8 cellular contexts compared by ENCODE assay signal in genomic region chr19:20077791-20078463, GRCh38. TPM values are rescaled to one million over a fixed set of nuclear protein-coding genes. Genes with fewer than 3 reads are reported as not detected.
DNase-seq lines count a peak whose midpoint lies in the region; ATAC-seq and TF ChIP-seq lines count a peak whose summit lies in the region.

Gene ZNF90, plus strand, starts transcription at chr19:20078000. Its CDS starts 133 bp downstream, at chr19:20078133.

- WGBS in right cardiac atrium = 1% methylated on average over 28 of the region's 28 CpGs
- WGBS in prostate gland = under 1% methylated on average over 24 of the region's 28 CpGs

- H3K27me3 ChIP-seq in right cardiac atrium (ENCODE audit: control insufficient read depth, insufficient read depth) (no peaks in the 10 kb centered on the region), prostate gland (replicated peaks; ENCODE audit: insufficient read depth) (no peaks in the 10 kb centered on the region), upper lobe of right lung (no peaks in the 10 kb centered on the region)

- no peaks in the 10 kb centered on the region for H3K9me3 ChIP-seq in right cardiac atrium (ENCODE audit: control insufficient read depth, low read length)
- no peaks in the 10 kb centered on the region for H3K9me3 ChIP-seq in prostate gland
- H3K9me3 ChIP-seq in upper lobe of right lung = no peaks in the 10 kb centered on the region

- TF ChIP-seq CTCF in prostate gland (IDR thresholded peaks at IDR 0.05) = no peak
- no peak for TF ChIP-seq CTCF in upper lobe of right lung (IDR thresholded peaks at IDR 0.05)

- ATAC-seq in HG03196 (IDR thresholded peaks at IDR 0.05; ENCODE audit: unreplicated experiment) = peak; percentile 90
- peak; percentile 98 to 99 for ATAC-seq in right cardiac atrium
- ATAC-seq in upper lobe of right lung = peak; percentile 94

- DNase-seq in activated gamma-delta T cell treated with Interleukin-2 at 50 U/mL for 16 hours (peak; percentile 82), activated gamma-delta T cell (lab: John Stamatoyannopoulos, UW) (no peak), T follicular helper cell (ENCODE audit: low read depth) (peak; percentile 87), amygdala (lab: John Stamatoyannopoulos, UW) (peak; percentile 22 to 97 (median 84)), right cardiac atrium (peak; percentile 95 to 98 (median 96)), prostate gland (ENCODE audit: low spot score) (peak; percentile 94), upper lobe of right lung (peak; percentile 89)

- H3K4me3 ChIP-seq in right cardiac atrium (ENCODE audit: low read length) (peak within 1 kb of the TSS; percentile 84), prostate gland (peak within 1 kb of the TSS; percentile 27 to 42), upper lobe of right lung (peak within 1 kb of the TSS; percentile 56)

- H3K36me3 ChIP-seq in prostate gland (no peaks in the 10 kb centered on the region), upper lobe of right lung (no peaks in the 10 kb centered on the region)

- intact Hi-C loops in right cardiac atrium (cut with DNase I) (no loop called here), prostate gland (cut with DNase I) (no loop called here), upper lobe of right lung (cut with DNase I) (no loop called here)

- no peaks in the 10 kb centered on the region for H3K4me1 ChIP-seq in right cardiac atrium (ENCODE audit: control insufficient read depth, insufficient read depth, low read length)
- H3K4me1 ChIP-seq in prostate gland (replicated peaks) = no peaks in the 10 kb centered on the region
- H3K4me1 ChIP-seq in upper lobe of right lung = no peaks in the 10 kb centered on the region

- H3K27ac ChIP-seq in right cardiac atrium (ENCODE audit: low read length) (peak within 1 kb of the TSS; percentile 91), prostate gland (peak within 1 kb of the TSS; percentile 21 to 52), upper lobe of right lung (peak within 1 kb of the TSS; percentile 27)

- TF ChIP-seq POLR2A in prostate gland (IDR thresholded peaks at IDR 0.05) = peak; percentile 16

RNA-seq across cellular contexts. Expression of gene ZNF90, which starts in this region (rescaled TPM):
- 1 to 10 TPM in 3 of 4 donors, under 1 TPM in 1; 0.88 to 2.5 (median 1.2) TPM for total RNA-seq in right cardiac atrium
- 0.91 TPM for polyA plus RNA-seq in right cardiac atrium
- 1 to 10 TPM; 4.1 to 4.5 TPM for total RNA-seq in prostate gland
- total RNA-seq in upper lobe of right lung = 7.6 TPM

Comparison
In these comparisons a context has a peak if more than half of its experiments do, and no peak if none do; other contexts are left out.
1. H3K27ac ChIP-seq: peak in every context shown above with its lines; median percentile 91 in right cardiac atrium; 36 in prostate gland; 27 in upper lobe of right lung.